In the genomic region with DNA sequence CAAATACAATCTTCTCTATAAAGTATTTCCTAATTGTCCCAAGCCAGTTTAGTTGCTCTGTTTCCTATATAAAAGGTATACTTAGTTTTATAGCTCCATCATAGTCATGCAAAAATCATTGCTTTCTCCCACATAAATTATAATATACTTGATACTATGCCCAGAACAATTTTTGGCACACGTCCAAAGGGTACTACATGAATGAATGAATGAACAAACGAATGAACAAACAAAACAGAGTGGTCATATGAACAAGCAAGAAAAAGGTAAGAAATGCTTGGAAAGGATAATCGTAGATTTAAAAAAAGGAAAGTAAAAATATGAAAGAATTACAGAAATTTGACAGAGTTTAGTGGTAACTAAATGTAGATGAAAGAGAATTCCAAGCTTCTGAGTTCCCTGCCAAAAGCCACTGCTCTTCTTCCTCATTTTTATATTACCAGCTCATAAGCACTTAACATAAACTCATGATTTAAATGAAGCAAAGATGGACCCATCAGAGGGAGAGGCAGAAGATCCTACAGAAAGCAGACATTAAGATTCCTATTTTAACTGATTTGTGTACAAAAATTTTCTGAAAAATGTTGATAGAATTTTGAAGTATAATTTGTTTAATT, we compare ENCODE assay signal across 16 cellular contexts.
DNase-seq lines count a peak whose midpoint lies in the region; ATAC-seq, FAIRE-seq and TF ChIP-seq lines count a peak whose summit lies in the region.
"Had no signal": no experiment of that assay in that cellular context is flagged by ENCODE, and none has a peak within 500 bp of the region (broad histone marks: within the 10 kb centered on the region; RNA-seq: fewer than 3 reads in every experiment).

No MANE protein-coding gene starts in this region.

- no peak overlapping the region for H3K4ac ChIP-seq in IMR-90 (ENCODE audit: low read depth, low read length)

- no peak for TF ChIP-seq RAD21 in IMR-90 (IDR thresholded peaks at IDR 0.05; ENCODE audit: low read length)
- TF ChIP-seq RAD21 in K562 (CRISPR knock-in tag; conservative IDR thresholded peaks at IDR 0.05 in 1 of 2, IDR thresholded peaks at IDR 0.05 in 1 of 2): no peak

- H2BK15ac ChIP-seq in IMR-90 (ENCODE audit: low read depth, low read length): peak overlapping the region; percentile 77; the same call in 1 of the 3 replicates

- H3K14ac ChIP-seq in IMR-90 (replicated peaks; ENCODE audit: low read depth, low read length): no peak overlapping the region

- peak overlapping the region; percentile 44; the same call in 1 of the 2 replicates for H2BK20ac ChIP-seq in IMR-90 (ENCODE audit: low read depth, low read length)

- H3K79me1 ChIP-seq in IMR-90 (ENCODE audit: low read depth in 1 of 2, low read length in 2 of 2): no peaks in the 10 kb centered on the region

- H3K4me3 ChIP-seq in IMR-90 (ENCODE audit: insufficient read depth, low read depth, low read length) (no peak overlapping the region), K562 (no peak overlapping the region), H7 (ENCODE audit: insufficient read depth, low read depth, low read length) (no peak overlapping the region), stomach (no peak overlapping the region)
- H3K4me3 ChIP-seq: cardiac muscle cell had no signal

- no peak overlapping the region for H2AK9ac ChIP-seq in IMR-90 (replicated peaks; ENCODE audit: low read depth, low read length, poor library complexity)

- no peak overlapping the region for H4K91ac ChIP-seq in IMR-90 (ENCODE audit: insufficient read depth, low read depth, low read length)

- in situ Hi-C loops in IMR-90 (cut with MboI; ENCODE audit: low sequenced_read_pairs) (no loop called here), K562 (cut with MboI) (no loop called here)

- H3K4me1 ChIP-seq in IMR-90 (ENCODE audit: control insufficient read depth, insufficient read depth, low read length): peaks cover 11% of the 10 kb centered on the region
- H3K4me1 ChIP-seq in K562 (replicated peaks in 1 of 2; ENCODE audit: control insufficient read depth in 2 of 2, insufficient read depth in 2 of 2, low read length in 2 of 2): no peaks in the 10 kb centered on the region
- H3K4me1 ChIP-seq in stomach: peaks cover 0 to 39% (median 22%) of the 10 kb centered on the region in 4 donors

- CTCF ChIA-PET in IMR-90 (lab: Yijun Ruan, JAX): interaction anchor here (0.7 to 1.2 kb wide), 3 partner anchors 16 to 149 kb away, joined by 3 read pairs; no protein-coding TSS in a partner anchor
- CTCF ChIA-PET in K562 (lab: Yijun Ruan, JAX; ENCODE audit: low intra/inter-chr PET ratio): no interaction called here

- no peaks in the 10 kb centered on the region for H3K27me3 ChIP-seq in IMR-90 (ENCODE audit: control insufficient read depth, insufficient read depth, low read length)
- no peaks in the 10 kb centered on the region for H3K27me3 ChIP-seq in K562 (ENCODE audit: control insufficient read depth in 2 of 2, insufficient read depth in 2 of 2, low read length in 2 of 2)
- no peaks in the 10 kb centered on the region for H3K27me3 ChIP-seq in H7 (ENCODE audit: control insufficient read depth, insufficient read depth, low read length)
- no peaks in the 10 kb centered on the region for H3K27me3 ChIP-seq in stomach
- H3K27me3 ChIP-seq: cardiac muscle cell had no signal

- DNase-seq in AG08396 (ENCODE audit: low spot score): peak; percentile 7
- DNase-seq in IMR-90: peak; percentile 73
- no peak for DNase-seq in K562 (ENCODE audit: extremely low read depth in 1 of 4, low spot score in 3 of 4)
- peak; percentile 42 for DNase-seq in kidney tubule cell (ENCODE audit: low spot score)
- no peak for DNase-seq in H7
- no peak for DNase-seq in stomach
- DNase-seq in DMS53 treated with DMSO at 0.1 percent for 48 hours (lab: John Stamatoyannopoulos, UW; ENCODE audit: unreplicated experiment): no peak
- DNase-seq: activated naive CD4-positive, alpha-beta T cell; C1 segment of cervical spinal cord; kidney glomerular epithelial cell; NCI-H524 treated with DMSO at 0.1 percent for 48 hours; stimulated activated naive CD4-positive, alpha-beta T cell had no signal

- H3K27ac ChIP-seq in IMR-90 (ENCODE audit: insufficient read depth, low read length): no peak overlapping the region
- H3K27ac ChIP-seq in K562 (ENCODE audit: extremely low read depth, low read depth, low read length): no peak overlapping the region
- no peak overlapping the region for H3K27ac ChIP-seq in stomach

- H3K18ac ChIP-seq in IMR-90 (ENCODE audit: low read depth, low read length): no peak overlapping the region; the same call in 1 of the 2 replicates

- ATAC-seq in IMR-90 (ENCODE audit: low read depth) (peak; percentile 57), K562 (no peak), GM19324 (IDR thresholded peaks at IDR 0.05; ENCODE audit: low FRiP score, unreplicated experiment) (no peak)

- H3K4me2 ChIP-seq in IMR-90 (ENCODE audit: low read depth, low read length): no peak overlapping the region; the same call in 1 of the 2 replicates
- H3K4me2 ChIP-seq in K562 (ENCODE audit: insufficient read depth, low read length): no peak overlapping the region

- dilution Hi-C loops in IMR-90 (cut with HindIII; ENCODE audit: low sequenced_read_pairs, unreplicated experiment): no loop called here

- 100% methylated on average over 1 of the region's 3 CpGs; no CpG with 5 or more reads in 1 of the 2 experiments for WGBS in IMR-90 (ENCODE audit: extremely low coverage in 2 of 2, insufficient read length in 1 of 2), 2 experiments
- WGBS in K562 (ENCODE audit: insufficient coverage, low coverage, missing lambda C conversion rate): 0% methylated on average over 3 of the region's 3 CpGs
- 54 to 78% (median 70%) methylated on average over 3 of the region's 3 CpGs for WGBS in stomach, 5 donors

- no peak overlapping the region for H2AFZ ChIP-seq in IMR-90 (replicated peaks; ENCODE audit: low read length, poor library complexity)
- no peak overlapping the region for H2AFZ ChIP-seq in K562 (ENCODE audit: low read depth, low read length)

- no peak overlapping the region for H2BK120ac ChIP-seq in IMR-90 (ENCODE audit: low read depth, low read length)

- H3K9ac ChIP-seq in IMR-90 (ENCODE audit: low read depth, low read length) (no peak overlapping the region), K562 (ENCODE audit: insufficient read depth in 1 of 2, low read depth in 2 of 2, low read length in 2 of 2) (no peak overlapping the region)

- H3K9me3 ChIP-seq in IMR-90 (ENCODE audit: control insufficient read depth, insufficient read depth, low read length) (no peaks in the 10 kb centered on the region), K562 (replicated peaks; ENCODE audit: control insufficient read depth, insufficient read depth, low read depth, low read length) (no peaks in the 10 kb centered on the region), stomach (no peaks in the 10 kb centered on the region)

- no peaks in the 10 kb centered on the region for H3K79me2 ChIP-seq in K562 (ENCODE audit: control insufficient read depth, insufficient read depth, low read length)

- H2BK5ac ChIP-seq in IMR-90 (ENCODE audit: low read depth, low read length, poor library complexity, severe bottlenecking): peak overlapping the region; percentile 80

- H2AK5ac ChIP-seq in IMR-90 (ENCODE audit: low read depth, low read length): no peak overlapping the region

- no peak overlapping the region for H4K8ac ChIP-seq in IMR-90 (ENCODE audit: low read depth in 2 of 2, low read length in 2 of 2)

- no peak for TF ChIP-seq CTCF in IMR-90 (conservative IDR thresholded peaks at IDR 0.05; ENCODE audit: low read depth, low read length)
- no peak for TF ChIP-seq CTCF in K562 (IDR thresholded peaks at IDR 0.05 in 2 of 3, conservative IDR thresholded peaks at IDR 0.05 in 1 of 3; ENCODE audit: insufficient read depth in 2 of 3, low read depth in 1 of 3, low read length in 3 of 3)
- no peak for TF ChIP-seq CTCF in stomach (IDR thresholded peaks at IDR 0.05)

- intact Hi-C loops in IMR-90 (cut with micrococcal nuclease): no loop called here
- intact Hi-C loops in K562 (cut with micrococcal nuclease): no loop called here
- intact Hi-C loops in stomach (cut with DNase I; ENCODE audit: low total_unique reads): no loop called here

- H4K20me1 ChIP-seq in IMR-90 (ENCODE audit: insufficient read depth, low read length): no peaks in the 10 kb centered on the region
- no peaks in the 10 kb centered on the region for H4K20me1 ChIP-seq in K562 (replicated peaks; ENCODE audit: control insufficient read depth, insufficient read depth, low read length)

- H3K56ac ChIP-seq in IMR-90 (ENCODE audit: extremely low read depth, insufficient read depth, low read length): no peak overlapping the region

- no peak for FAIRE-seq in K562 (lab: Jason Lieb, UNC)
- FAIRE-seq: GM12892, RCC 7860 had no signal

- BruUV-seq in IMR-90 (replicated peaks; lab: Mats Ljungman, UMichigan): no TSS peak
- no TSS peak for BruUV-seq in K562 (replicated peaks; lab: Mats Ljungman, UMichigan)

- no peak overlapping the region for H3K23ac ChIP-seq in IMR-90 (ENCODE audit: low read depth, low read length)

- H3K36me3 ChIP-seq in IMR-90 (ENCODE audit: control insufficient read depth, insufficient read depth, low read length) (no peaks in the 10 kb centered on the region), K562 (ENCODE audit: control insufficient read depth, insufficient read depth, low read length) (no peaks in the 10 kb centered on the region), H7 (replicated peaks; ENCODE audit: control insufficient read depth, insufficient read depth, low read length) (no peaks in the 10 kb centered on the region), stomach (no peaks in the 10 kb centered on the region)
- H3K36me3 ChIP-seq: cardiac muscle cell had no signal

- H3K9me1 ChIP-seq in IMR-90 (ENCODE audit: insufficient read depth, low read length): no peaks in the 10 kb centered on the region
- H3K9me1 ChIP-seq in K562 (ENCODE audit: control insufficient read depth, insufficient read depth, low read length): no peaks in the 10 kb centered on the region

- POLR2A ChIA-PET in IMR-90 (lab: Charles Lee; ENCODE audit: unreplicated experiment) (no interaction called here), K562 (lab: Yijun Ruan, JAX) (no interaction called here)

- TF ChIP-seq POLR2A in IMR-90 (IDR thresholded peaks at IDR 0.05; ENCODE audit: low read depth, low read length): no peak
- no peak for TF ChIP-seq POLR2A in K562 (conservative IDR thresholded peaks at IDR 0.05)
- no peak for TF ChIP-seq POLR2A in stomach (IDR thresholded peaks at IDR 0.05)

- H4K5ac ChIP-seq in IMR-90 (ENCODE audit: low read depth, low read length): no peak overlapping the region

- TF ChIP-seq EP300 in K562 (IDR thresholded peaks at IDR 0.05; ENCODE audit: low read length) (no peak), stomach (IDR thresholded peaks at IDR 0.05) (no peak)

TF ChIP-seq in IMR-90, 13 proteins besides CTCF, POLR2A, EP300 and RAD21 (continues in another document):
- TF ChIP-seq CEBPB (IDR thresholded peaks at IDR 0.05; ENCODE audit: low read depth, low read length): no peak

TF ChIP-seq in K562, 482 proteins besides CTCF, POLR2A, EP300 and RAD21:
- no peak for TF ChIP-seq SRF (CRISPR knock-in tag; IDR thresholded peaks at IDR 0.05)
- TF ChIP-seq GABPB1 (CRISPR knock-in tag; IDR thresholded peaks at IDR 0.05): no peak
- peak; percentile 61 for TF ChIP-seq NFIC (IDR thresholded peaks at IDR 0.05)

Comparison
In these comparisons a context has a peak if more than half of its experiments do, and no peak if none do; other contexts are left out.
1. DNase-seq: peak in AG08396 (single experiment), IMR-90 (single experiment) and kidney tubule cell (single experiment); none in K562 (0 of 4), H7 (single experiment), stomach (single experiment) and DMS53 treated with DMSO at 0.1 percent for 48 hours (single experiment).